ENCODE assay signal across 8 cellular contexts in the genomic region with DNA sequence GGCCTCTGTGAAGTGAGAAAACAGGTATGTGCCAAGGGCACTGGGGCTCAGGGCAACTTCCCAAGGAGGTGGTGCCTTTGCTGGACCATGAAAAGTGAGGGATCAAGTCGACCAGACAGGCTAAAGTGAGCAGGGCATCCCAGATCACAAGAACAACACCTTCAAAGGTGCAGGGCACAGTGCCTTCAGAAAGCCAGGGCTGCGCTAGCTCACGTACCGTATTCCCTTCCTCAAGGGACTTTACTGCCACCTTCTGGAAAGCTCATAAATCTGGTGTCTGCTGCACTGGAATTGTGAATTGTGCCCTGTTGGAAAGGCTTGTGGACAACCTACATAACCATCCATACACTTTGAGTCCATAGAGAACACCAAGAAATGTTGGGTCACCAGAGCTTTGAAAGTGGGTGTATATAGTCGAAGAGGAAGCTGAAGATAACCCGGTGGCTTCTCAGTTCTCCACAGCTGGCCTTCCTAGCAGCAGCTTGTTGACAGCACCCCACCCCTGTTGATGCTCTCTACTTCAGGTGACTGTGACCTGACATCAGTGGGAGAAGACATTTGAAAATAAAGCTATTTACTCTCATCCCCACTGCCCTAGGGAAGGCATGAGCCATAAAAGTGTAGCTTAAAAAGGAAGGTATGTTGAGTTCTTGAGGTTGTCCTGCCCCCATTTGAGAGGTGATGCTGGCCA. TPM values are rescaled to one million over a fixed set of nuclear protein-coding genes. Genes with fewer than 3 reads are reported as not detected.
DNase-seq lines count a peak whose midpoint lies in the region; ATAC-seq and TF ChIP-seq lines count a peak whose summit lies in the region.

No MANE protein-coding gene starts in this region.

- DNase-seq in H4 (ENCODE audit: low spot score): peak; percentile 72
- peak; percentile 81 for DNase-seq in NCI-H345 (lab: John Stamatoyannopoulos, UW)
- DNase-seq in anterior cingulate cortex (lab: John Stamatoyannopoulos, UW): peak in 31 of 58 donors; percentile 6 to 79 (median 31)
- DNase-seq in iPS-NIHi7 (ENCODE audit: extremely low spot score): peak; percentile 56
- DNase-seq in tibial artery: no peak

- no peaks in the 10 kb centered on the region for H3K9me3 ChIP-seq in tibial artery

- H3K4me3 ChIP-seq in tibial artery: no peak overlapping the region

- intact Hi-C loops in tibial artery (cut with DNase I; ENCODE audit: low total_unique reads): no loop called here

- peaks cover 0 to 55% of the 10 kb centered on the region in 2 donors for H3K27me3 ChIP-seq in tibial artery

- H3K36me3 ChIP-seq in tibial artery: no peaks in the 10 kb centered on the region

- no peak for ATAC-seq in GM19463 (IDR thresholded peaks at IDR 0.05; ENCODE audit: unreplicated experiment)
- ATAC-seq in GM18502 (IDR thresholded peaks at IDR 0.05; ENCODE audit: poor library complexity, unreplicated experiment): no peak

- H3K4me1 ChIP-seq in tibial artery: peaks cover 0 to 9% (median 0%) of the 10 kb centered on the region in 4 donors

- TF ChIP-seq CTCF in C4-2B (conservative IDR thresholded peaks at IDR 0.05) (peak; percentile 85), tibial artery (IDR thresholded peaks at IDR 0.05) (peak; percentile 32 to 36)

- no peak overlapping the region for H3K27ac ChIP-seq in C4-2B
- no peak overlapping the region for H3K27ac ChIP-seq in tibial artery

RNA-seq across cellular contexts. Expression of gene FIGNL2, which starts 24.5 kb away (rescaled TPM):
- total RNA-seq in H4 (2014; rRNA removed; shearing (Covaris generic)): not detected in 2 replicates

Comparison
In these comparisons a context has a peak if more than half of its experiments do, and no peak if none do; other contexts are left out.
1. DNase-seq: peak in H4 (single experiment), NCI-H345 (single experiment), anterior cingulate cortex (31 of 58) and iPS-NIHi7 (single experiment); none in tibial artery (0 of 2).